ENCODE assay signal across 13 cellular contexts in the genomic region with DNA sequence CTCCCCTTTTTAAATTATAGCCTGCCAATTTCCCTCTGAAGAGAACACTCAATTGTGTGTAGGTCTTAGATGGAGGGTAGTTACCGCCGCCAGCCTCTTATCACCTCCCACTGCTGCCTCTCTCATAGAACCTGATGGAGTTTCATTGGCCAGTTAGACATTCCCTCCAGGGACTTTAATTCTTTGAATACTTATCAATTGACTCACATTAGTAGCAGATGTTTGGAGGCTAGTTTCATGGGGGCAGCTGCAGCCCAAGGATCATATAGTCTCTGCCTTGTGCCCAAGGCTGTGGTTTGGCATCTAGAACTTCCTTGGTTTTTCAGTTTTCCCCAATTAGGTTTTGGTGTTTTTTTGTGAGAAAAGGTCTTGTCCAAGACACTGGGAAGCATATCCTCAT.
A peak's percentile ranks its signal among the peaks of the same experiment; 100 is the strongest.
DNase-seq lines count a peak whose midpoint lies in the region; ATAC-seq and TF ChIP-seq lines count a peak whose summit lies in the region.
"Had no signal": no experiment of that assay in that cellular context is flagged by ENCODE, and none has a peak within 500 bp of the region (broad histone marks: within the 10 kb centered on the region; RNA-seq: fewer than 3 reads in every experiment).

No MANE protein-coding gene starts in this region.

- no peaks in the 10 kb centered on the region for H3K27me3 ChIP-seq in HUES64 (ENCODE audit: insufficient read depth, low read length)

- H3K27me3 Mint-ChIP-seq in activated CD4-positive, alpha-beta memory T cell treated with anti-CD3 and anti-CD28 coated beads for 36 hours: no peaks in the 10 kb centered on the region
- H3K27me3 Mint-ChIP-seq: activated T-cell treated with anti-CD3 and anti-CD28 coated beads, Interleukin-2, amount 50 U/mL, for 24 hours; CD4-positive, alpha-beta memory T cell had no signal

- DNase-seq in AG10803 (ENCODE audit: low read depth): peak; percentile 88
- DNase-seq in brain pericyte (ENCODE audit: low read depth, low spot score): peak; percentile 32
- DNase-seq in islet precursor cell: peak; percentile 90
- DNase-seq in activated CD4-positive, alpha-beta memory T cell treated with anti-CD3 and anti-CD28 coated beads for 36 hours: no peak
- DNase-seq in stimulated activated CD4-positive, alpha-beta T cell treated with anti-CD3 and anti-CD28 coated beads, Interleukin-1b, Interleukin-23, amount 100 ng/mL, for 48 hours: no peak
- no peak for DNase-seq in activated CD4-positive, alpha-beta T cell treated with anti-CD3 and anti-CD28 coated beads, Interleukin-2, amount 50 U/mL, for 48 hours
- DNase-seq: activated T-cell treated with anti-CD3 and anti-CD28 coated beads, Interleukin-2, amount 50 U/mL, for 24 hours; CD4-positive, alpha-beta memory T cell; NCI-H146; stimulated activated naive CD4-positive, alpha-beta T cell had no signal

- intact Hi-C loops in activated CD4-positive, alpha-beta memory T cell treated with anti-CD3 and anti-CD28 coated beads for 36 hours (cut with micrococcal nuclease): no loop called here

- no peaks in the 10 kb centered on the region for H3K4me1 Mint-ChIP-seq in activated CD4-positive, alpha-beta memory T cell treated with anti-CD3 and anti-CD28 coated beads for 36 hours (ENCODE audit: low read depth)
- H3K4me1 Mint-ChIP-seq: CD4-positive, alpha-beta memory T cell had no signal

- no peaks in the 10 kb centered on the region for H3K9me3 Mint-ChIP-seq in activated CD4-positive, alpha-beta memory T cell treated with anti-CD3 and anti-CD28 coated beads for 36 hours
- H3K9me3 Mint-ChIP-seq: activated T-cell treated with anti-CD3 and anti-CD28 coated beads, Interleukin-2, amount 50 U/mL, for 24 hours had no signal

- CTCF ChIA-PET in activated CD4-positive, alpha-beta memory T cell treated with anti-CD3 and anti-CD28 coated beads for 36 hours (lab: Charles Lee): no interaction called here

- ATAC-seq in HG02759 (IDR thresholded peaks at IDR 0.05; ENCODE audit: unreplicated experiment): no peak
- ATAC-seq: GM12878 had no signal

- H3K4me3 Mint-ChIP-seq in activated CD4-positive, alpha-beta memory T cell treated with anti-CD3 and anti-CD28 coated beads for 36 hours: no peak overlapping the region
- H3K4me3 Mint-ChIP-seq: activated T-cell treated with anti-CD3 and anti-CD28 coated beads, Interleukin-2, amount 50 U/mL, for 24 hours; CD4-positive, alpha-beta memory T cell had no signal

- no peaks in the 10 kb centered on the region for H3K9me3 ChIP-seq in HUES64 (ENCODE audit: insufficient read depth, low read depth, low read length)

- no peaks in the 10 kb centered on the region for H3K36me3 ChIP-seq in HUES64 (ENCODE audit: insufficient read depth, low read length)

- H3K27ac Mint-ChIP-seq in activated CD4-positive, alpha-beta memory T cell treated with anti-CD3 and anti-CD28 coated beads for 36 hours: no peak overlapping the region
- H3K27ac Mint-ChIP-seq: activated T-cell treated with anti-CD3 and anti-CD28 coated beads, Interleukin-2, amount 50 U/mL, for 24 hours; CD4-positive, alpha-beta memory T cell had no signal

- POLR2A ChIA-PET in activated CD4-positive, alpha-beta memory T cell treated with anti-CD3 and anti-CD28 coated beads for 36 hours (lab: Charles Lee): no interaction called here

- H3K36me3 Mint-ChIP-seq in activated CD4-positive, alpha-beta memory T cell treated with anti-CD3 and anti-CD28 coated beads for 36 hours: no peaks in the 10 kb centered on the region
- H3K36me3 Mint-ChIP-seq: CD4-positive, alpha-beta memory T cell had no signal

- H3K9ac ChIP-seq in HUES64 (ENCODE audit: low read depth, low read length): peak overlapping the region; percentile 21; the same call in 1 of the 2 replicates

- peak overlapping the region; percentile 32; the same call in 1 of the 2 replicates for H3K27ac ChIP-seq in HUES64 (ENCODE audit: low read depth, low read length)

- H3K4me1 ChIP-seq in HUES64 (ENCODE audit: insufficient read depth, low read length): peaks cover 31% of the 10 kb centered on the region

- TF ChIP-seq CTCF in AG10803 (conservative IDR thresholded peaks at IDR 0.05; ENCODE audit: low read length): no peak

- H3K4me3 ChIP-seq in AG10803 (ENCODE audit: low read length) (no peak overlapping the region), HUES64 (ENCODE audit: low read length) (no peak overlapping the region)
- H3K4me3 ChIP-seq: GM12878 had no signal

- WGBS in HUES64: no CpG with 5 or more reads among the region's 2 CpGs

Comparison
In these comparisons a context has a peak if more than half of its experiments do, and no peak if none do; other contexts are left out.
1. DNase-seq: peak in AG10803 (single experiment), brain pericyte (single experiment) and islet precursor cell (single experiment); none in activated CD4-positive, alpha-beta memory T cell treated with anti-CD3 and anti-CD28 coated beads for 36 hours (single experiment), stimulated activated CD4-positive, alpha-beta T cell treated with anti-CD3 and anti-CD28 coated beads, Interleukin-1b, Interleukin-23, amount 100 ng/mL, for 48 hours (single experiment) and activated CD4-positive, alpha-beta T cell treated with anti-CD3 and anti-CD28 coated beads, Interleukin-2, amount 50 U/mL, for 48 hours (0 of 2).